Comparison of ENCODE assay signal across 1 cellular context in genomic region chr19:35721374-35721773, GRCh38.
A peak's percentile ranks its signal among the peaks of the same experiment; 100 is the strongest.
TF ChIP-seq lines count a peak whose summit lies in the region.

No MANE protein-coding gene starts in this region.

TF ChIP-seq in K562, 482 proteins besides CTCF, POLR2A, EP300 and RAD21:
- TF ChIP-seq ZBTB33 (CRISPR knock-in tag; IDR thresholded peaks at IDR 0.05) (peak; percentile 54; the same call in 1 of the 2 replicates), HDAC6 (IDR thresholded peaks at IDR 0.05; ENCODE audit: low read depth, low read length) (no peak), POLR2G (IDR thresholded peaks at IDR 0.05; ENCODE audit: low read depth, low read length) (peak; percentile 64), POLR2B (IDR thresholded peaks at IDR 0.05; ENCODE audit: low read depth, partially characterized antibody) (peak; percentile 11), RBFOX2 (IDR thresholded peaks at IDR 0.05; ENCODE audit: low read depth, low read length) (peak; percentile 56)
